ENCODE assay signal across 8 cellular contexts in genomic region chr9:127971357-127972315, GRCh38. TPM values are rescaled to one million over a fixed set of nuclear protein-coding genes. Genes with fewer than 3 reads are reported as not detected.
DNase-seq lines count a peak whose midpoint lies in the region; ATAC-seq, FAIRE-seq and TF ChIP-seq lines count a peak whose summit lies in the region.

No MANE protein-coding gene starts in this region.

- H3K27me3 Mint-ChIP-seq in natural killer cell (ENCODE audit: low read depth in 2 of 2): no peaks in the 10 kb centered on the region

- H3K27ac ChIP-seq in Karpas-422 (ENCODE audit: low read length) (peak overlapping the region; percentile 25; the same call in 1 of the 2 replicates), caudate nucleus (ENCODE audit: low read depth, low read length) (peak overlapping the region; percentile 94)

- H3K9me3 ChIP-seq in Karpas-422 (ENCODE audit: low read length): no peaks in the 10 kb centered on the region

- no peak for FAIRE-seq in frontal cortex (lab: Jason Lieb, UNC)

- intact Hi-C loops in natural killer cell (cut with micrococcal nuclease): no loop called here

- H3K4me3 ChIP-seq in Karpas-422 (ENCODE audit: low read length): no peak overlapping the region; the same call in 1 of the 2 replicates

- H4K20me1 ChIP-seq in Karpas-422 (ENCODE audit: insufficient read depth, low read depth, low read length): peaks cover 72% of the 10 kb centered on the region

- H2AFZ ChIP-seq in Karpas-422 (ENCODE audit: low read length): no peak overlapping the region

- H3K27ac Mint-ChIP-seq in natural killer cell: peak overlapping the region; percentile 41 to 86

- no peak for TF ChIP-seq CTCF in natural killer cell (IDR thresholded peaks at IDR 0.05)

- H3K4me1 ChIP-seq in Karpas-422 (ENCODE audit: low read length): peaks cover 42% of the 10 kb centered on the region

- peak; percentile 67 to 86 (median 80) for ATAC-seq in natural killer cell
- no peak for ATAC-seq in GM18502 (IDR thresholded peaks at IDR 0.05; ENCODE audit: poor library complexity, unreplicated experiment)

- peak overlapping the region; percentile 33 for H3K4me2 ChIP-seq in Karpas-422 (ENCODE audit: low read depth, low read length, poor library complexity, severe bottlenecking)

- no peaks in the 10 kb centered on the region for H3K36me3 ChIP-seq in Karpas-422 (ENCODE audit: insufficient read depth, low read length)

- no peaks in the 10 kb centered on the region for H3K27me3 ChIP-seq in Karpas-422 (ENCODE audit: low read length)

- H3K9me2 ChIP-seq in Karpas-422 (replicated peaks; ENCODE audit: insufficient read depth, low read length): no peaks in the 10 kb centered on the region

- no peaks in the 10 kb centered on the region for H3K9me3 Mint-ChIP-seq in natural killer cell

- H3K36me3 Mint-ChIP-seq in natural killer cell: no peaks in the 10 kb centered on the region

- H3K4me3 Mint-ChIP-seq in natural killer cell: peak overlapping the region; percentile 49

- H3K79me2 ChIP-seq in Karpas-422 (ENCODE audit: low read length): no peaks in the 10 kb centered on the region

- DNase-seq in GF-D8 (lab: John Stamatoyannopoulos, UW) (peak; percentile 49), Karpas-422 (no peak), caudate nucleus (lab: John Stamatoyannopoulos, UW) (peak in 59 of 61 donors; percentile 46 to 97 (median 89)), natural killer cell (peak; percentile 22), frontal cortex (ENCODE audit: low spot score in 2 of 2) (no peak), HPDE6-E6E7 (ENCODE audit: extremely low spot score) (no peak), NCI-H1417 treated with DMSO at 0.1 percent for 48 hours (lab: John Stamatoyannopoulos, UW) (no peak)

- H3K4me1 Mint-ChIP-seq in natural killer cell: peaks cover 19 to 43% of the 10 kb centered on the region in 2 donors

- peak overlapping the region; percentile 40 for H3K9ac ChIP-seq in Karpas-422 (ENCODE audit: low read length)

RNA-seq across cellular contexts. Expression of gene EEIG1, which starts 9.2 kb away (rescaled TPM):
- total RNA-seq in Karpas-422 (2014; rRNA removed; shearing (Covaris generic); ENCODE audit: low replicate concordance): 6.9 and 10.1 TPM in 2 replicates
- total RNA-seq in natural killer cell (10 to 100 TPM; 10.3 to 36.0 (median 28.2) TPM), frontal cortex (5.7 TPM)

RNA-seq across cellular contexts. Expression of gene DPM2, which starts 34.0 kb away (rescaled TPM):
- total RNA-seq in Karpas-422 (2014; rRNA removed; shearing (Covaris generic); ENCODE audit: low replicate concordance): 21.5 and 34.4 TPM in 2 replicates
- total RNA-seq in natural killer cell (10 to 100 TPM; 22.9 to 31.4 (median 24.1) TPM), frontal cortex (11.4 TPM)

RNA-seq across cellular contexts. Expression of gene PIP5KL1, which starts 41.1 kb away (rescaled TPM):
- total RNA-seq in Karpas-422 (2014; rRNA removed; shearing (Covaris generic); ENCODE audit: low replicate concordance): 2.7 and 3.1 TPM in 2 replicates
- 1 to 10 TPM in 1 of 3 donors, under 1 TPM in 2; 0.52 to 1.4 (median 0.97) TPM for total RNA-seq in natural killer cell
- 6.1 TPM for total RNA-seq in frontal cortex

RNA-seq across cellular contexts. Expression of gene ST6GALNAC4, which starts 54.8 kb away (rescaled TPM):
- total RNA-seq in Karpas-422 (2014; rRNA removed; shearing (Covaris generic); ENCODE audit: low replicate concordance): 23.5 and 41.6 TPM in 2 replicates
- total RNA-seq in natural killer cell: 10 to 100 TPM; 18.8 to 33.0 (median 20.4) TPM
- 6.5 TPM for total RNA-seq in frontal cortex

Comparison
In these comparisons a context has a peak if more than half of its experiments do, and no peak if none do; other contexts are left out.
1. DNase-seq: peak in GF-D8 (single experiment), caudate nucleus (59 of 61) and natural killer cell (single experiment); none in Karpas-422 (single experiment), frontal cortex (0 of 2), HPDE6-E6E7 (single experiment) and NCI-H1417 treated with DMSO at 0.1 percent for 48 hours (single experiment).